Comparison of ENCODE assay signal across 24 cellular contexts in genomic region chr2:119721043-119721442, GRCh38.
"Had no signal": no experiment of that assay in that cellular context is flagged by ENCODE, and none has a peak within 500 bp of the region (broad histone marks: within the 10 kb centered on the region; RNA-seq: fewer than 3 reads in every experiment).

No MANE protein-coding gene starts in this region.

- H3K4me3 ChIP-seq: cardiac muscle cell, heart right ventricle, left lung, pancreas, thyroid gland, upper lobe of right lung had no signal

- H3K4me3 Mint-ChIP-seq: activated B cell treated with CpG ODN at 0.5 μM for 24 hours; activated CD4-positive, alpha-beta T cell treated with anti-CD3 and anti-CD28 coated beads for 36 hours; activated naive CD4-positive, alpha-beta T cell treated with anti-CD3 and anti-CD28 coated beads for 36 hours; activated naive CD8-positive, alpha-beta T cell treated with anti-CD3 and anti-CD28 coated beads, Interleukin-2, amount 10 ng/mL, durations not matched to agents 7 days and 5 days; activated T-cell treated with anti-CD3 and anti-CD28 coated beads, Interleukin-2, amount 50 U/mL, for 24 hours; mesothelial cell of epicardium; nephron progenitor cell; stimulated activated naive CD8-positive, alpha-beta T cell treated with anti-CD3 and anti-CD28 coated beads, Interleukin-15, Interleukin-2, amounts not matched to agents 100 ng/mL and 50 ng/mL, for 24 hours had no signal

- H3K4me1 Mint-ChIP-seq: activated B cell treated with CpG ODN at 0.5 μM for 24 hours, mesothelial cell of epicardium had no signal

- H3K36me3 ChIP-seq: cardiac muscle cell, heart right ventricle, left lung, pancreas, thyroid gland, upper lobe of right lung had no signal

- H3K27ac Mint-ChIP-seq: activated B cell treated with CpG ODN at 0.5 μM for 24 hours; activated CD4-positive, alpha-beta T cell treated with anti-CD3 and anti-CD28 coated beads for 36 hours; activated naive CD4-positive, alpha-beta T cell treated with anti-CD3 and anti-CD28 coated beads for 36 hours; activated naive CD8-positive, alpha-beta T cell treated with anti-CD3 and anti-CD28 coated beads, Interleukin-2, amount 10 ng/mL, durations not matched to agents 7 days and 5 days; activated T-cell treated with anti-CD3 and anti-CD28 coated beads, Interleukin-2, amount 50 U/mL, for 24 hours; activated T-helper 2 cell treated with anti-CD3 and anti-CD28 coated beads, Interferon-gamma antibody, Interleukin-2, Interleukin-4, amounts not matched to agents 10 μg/mL and 5 μg/mL and 100 μg/mL, durations not matched to agents 14 hours and 24 hours and 36 hours; mesothelial cell of epicardium; nephron progenitor cell; stimulated activated naive CD8-positive, alpha-beta T cell treated with anti-CD3 and anti-CD28 coated beads, Interleukin-15, Interleukin-2, amounts not matched to agents 100 ng/mL and 50 ng/mL, for 24 hours had no signal

- H3K27ac ChIP-seq: cardiac muscle cell, epithelial cell of prostate, left lung, pancreas, thyroid gland, upper lobe of right lung had no signal

- H3K27me3 ChIP-seq: cardiac muscle cell, heart right ventricle, left lung, pancreas, thyroid gland, upper lobe of right lung had no signal

- H3K9me3 Mint-ChIP-seq: activated B cell treated with CpG ODN at 0.5 μM for 24 hours; activated naive CD4-positive, alpha-beta T cell treated with anti-CD3 and anti-CD28 coated beads for 36 hours; activated naive CD8-positive, alpha-beta T cell treated with anti-CD3 and anti-CD28 coated beads, Interleukin-2, amount 10 ng/mL, durations not matched to agents 7 days and 5 days; activated T-cell treated with anti-CD3 and anti-CD28 coated beads, Interleukin-2, amount 50 U/mL, for 24 hours; activated T-helper 2 cell treated with anti-CD3 and anti-CD28 coated beads, Interferon-gamma antibody, Interleukin-2, Interleukin-4, amounts not matched to agents 10 μg/mL and 5 μg/mL and 100 μg/mL, durations not matched to agents 14 hours and 24 hours and 36 hours; nephron progenitor cell; stimulated activated naive CD8-positive, alpha-beta T cell treated with anti-CD3 and anti-CD28 coated beads, Interleukin-15, Interleukin-2, amounts not matched to agents 100 ng/mL and 50 ng/mL, for 24 hours had no signal

- ATAC-seq: activated CD4-positive, alpha-beta T cell treated with anti-CD3 and anti-CD28 coated beads for 36 hours; left lung; pancreas; upper lobe of right lung had no signal

- H3K27me3 Mint-ChIP-seq: activated B cell treated with CpG ODN at 0.5 μM for 24 hours; activated CD4-positive, alpha-beta T cell treated with anti-CD3 and anti-CD28 coated beads for 36 hours; activated T-cell treated with anti-CD3 and anti-CD28 coated beads, Interleukin-2, amount 50 U/mL, for 24 hours; stimulated activated naive CD8-positive, alpha-beta T cell treated with anti-CD3 and anti-CD28 coated beads, Interleukin-15, Interleukin-2, amounts not matched to agents 100 ng/mL and 50 ng/mL, for 24 hours had no signal

- H3K36me3 Mint-ChIP-seq: activated naive CD8-positive, alpha-beta T cell treated with anti-CD3 and anti-CD28 coated beads, Interleukin-2, amount 10 ng/mL, durations not matched to agents 7 days and 5 days; mesothelial cell of epicardium had no signal

- DNase-seq: activated B cell treated with CpG ODN at 0.5 μM for 24 hours; activated CD4-positive, alpha-beta T cell treated with anti-CD3 and anti-CD28 coated beads for 36 hours; activated CD4-positive, alpha-beta T cell treated with anti-CD3 and anti-CD28 coated beads, Interleukin-2, amount 50 U/mL, for 4 hours; activated CD8-positive, alpha-beta memory T cell treated with anti-CD3 and anti-CD28 coated beads for 24 hours; activated CD8-positive, alpha-beta memory T cell treated with anti-CD3 and anti-CD28 coated beads, Interleukin-2, amount 50 U/mL, for 4 hours; activated naive CD4-positive, alpha-beta T cell treated with anti-CD3 and anti-CD28 coated beads for 36 hours; activated naive CD8-positive, alpha-beta T cell treated with anti-CD3 and anti-CD28 coated beads, Interleukin-2, amount 10 ng/mL, durations not matched to agents 7 days and 5 days; activated T-cell treated with anti-CD3 and anti-CD28 coated beads, Interleukin-2, amount 50 U/mL, for 24 hours; cortex of kidney; left lung; mammary epithelial cell; nephron progenitor cell; pancreas; stimulated activated CD4-positive, alpha-beta T cell treated with anti-CD3 and anti-CD28 coated beads, Interleukin-4, amount 100 ng/mL, for 4 hours; substantia nigra; T-helper 9 cell; thyroid gland; upper lobe of right lung had no signal
